8 cellular contexts compared by ENCODE assay signal in the genomic region with DNA sequence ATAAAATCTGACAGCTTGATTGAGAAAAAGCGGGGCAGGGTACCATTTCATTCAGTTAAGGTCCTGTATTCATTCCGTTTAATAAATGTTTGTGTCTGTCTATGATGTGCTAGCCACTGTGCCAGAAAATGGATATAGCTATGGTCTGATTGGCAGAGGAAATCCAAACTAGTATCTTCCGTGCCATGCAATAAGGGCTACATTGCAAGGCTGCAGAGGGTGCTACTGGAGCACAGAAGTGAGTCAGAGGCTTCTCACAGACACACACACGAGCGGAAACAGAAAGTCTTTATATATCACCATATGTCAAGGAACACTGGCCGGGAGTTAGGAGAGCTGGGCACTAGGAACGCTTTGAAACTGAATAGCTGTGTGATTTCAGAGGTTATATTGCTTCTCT. TPM values are rescaled to one million over a fixed set of nuclear protein-coding genes. Genes with fewer than 3 reads are reported as not detected.
DNase-seq lines count a peak whose midpoint lies in the region; ATAC-seq and TF ChIP-seq lines count a peak whose summit lies in the region.
"Not testable (repeated sequence)": the region's sequence is repeated elsewhere in the genome, so short reads cannot be mapped to it uniquely, and the experiment has no call there.

No MANE protein-coding gene starts in this region.

- H3K9me3 Mint-ChIP-seq in activated naive CD4-positive, alpha-beta T cell treated with anti-CD3 and anti-CD28 coated beads, Interleukin-2, amount 50 U/mL, for 72 hours = not testable (repeated sequence)

- in situ Hi-C loops in Caki2 (cut with HindIII; ENCODE audit: low pct_unique_long_range_greater_than_20kb, low sequenced_read_pairs) = not testable (repeated sequence)

- peak overlapping the region; percentile 78 for H3K27ac ChIP-seq in RWPE2 (ENCODE audit: poor library complexity, severe bottlenecking)
- not testable (repeated sequence) for H3K27ac ChIP-seq in muscle layer of duodenum (ENCODE audit: low read length)

- not testable (repeated sequence) for H3K4me1 ChIP-seq in RWPE2 (ENCODE audit: insufficient read depth, poor library complexity, severe bottlenecking); muscle layer of duodenum (ENCODE audit: control insufficient read depth in 1 of 2, insufficient read depth in 2 of 2, low read length in 2 of 2)

- not testable (repeated sequence) for H3K36me3 Mint-ChIP-seq in activated naive CD4-positive, alpha-beta T cell treated with anti-CD3 and anti-CD28 coated beads, Interleukin-2, amount 50 U/mL, for 72 hours

- H3K36me3 ChIP-seq in RWPE2 (ENCODE audit: low read depth) = peaks cover 11% of the 10 kb centered on the region
- H3K36me3 ChIP-seq in muscle layer of duodenum (ENCODE audit: control insufficient read depth in 1 of 2, insufficient read depth in 2 of 2, low read length in 2 of 2) = not testable (repeated sequence)

- H3K4me3 ChIP-seq in RWPE2 (ENCODE audit: severe bottlenecking) = peak overlapping the region; percentile 94
- peak overlapping the region; percentile 73 for H3K4me3 ChIP-seq in fibroblast of villous mesenchyme (ENCODE audit: low read depth, low read length)
- peak overlapping the region; percentile 52 to 73 for H3K4me3 ChIP-seq in muscle layer of duodenum (ENCODE audit: low read depth in 1 of 2, low read length in 2 of 2)

- TF ChIP-seq CTCF in RWPE2 (IDR thresholded peaks at IDR 0.05; ENCODE audit: poor library complexity, severe bottlenecking) = peak; percentile 42
- not testable (repeated sequence) for TF ChIP-seq CTCF in fibroblast of villous mesenchyme (IDR thresholded peaks at IDR 0.05; ENCODE audit: insufficient read depth, low read depth, low read length)

- DNase-seq in Caki2 (ENCODE audit: low read depth) (peak; percentile 58), HT-29 (ENCODE audit: low spot score) (peak; percentile 58), fibroblast of villous mesenchyme (ENCODE audit: low read depth) (peak; percentile 56)
- not testable (repeated sequence) for DNase-seq in RWPE2 (ENCODE audit: low spot score)
- DNase-seq in activated naive CD4-positive, alpha-beta T cell treated with anti-CD3 and anti-CD28 coated beads, Interleukin-2, amount 50 U/mL, for 72 hours (ENCODE audit: low spot score in 2 of 2) = peak; percentile 22 to 59
- DNase-seq in stimulated activated CD8-positive, alpha-beta memory T cell treated with anti-CD3 and anti-CD28 coated beads, Interleukin-7, amount 100 ng/mL, for 1 hour (ENCODE audit: low read depth in 2 of 2) = peak; percentile 6

- ATAC-seq in GM21576 (IDR thresholded peaks at IDR 0.05; ENCODE audit: unreplicated experiment) = peak; percentile 63
- ATAC-seq in RWPE2 (ENCODE audit: low read depth) = peak; percentile 68
- ATAC-seq in activated naive CD4-positive, alpha-beta T cell treated with anti-CD3 and anti-CD28 coated beads, Interleukin-2, amount 50 U/mL, for 72 hours = peak; percentile 71 to 88

- not testable (repeated sequence) for H3K27me3 ChIP-seq in RWPE2 (ENCODE audit: insufficient read depth, poor library complexity, severe bottlenecking); muscle layer of duodenum (ENCODE audit: low read depth, low read length)

- not testable (repeated sequence) for H3K9me3 ChIP-seq in RWPE2 (ENCODE audit: severe bottlenecking); muscle layer of duodenum (ENCODE audit: control insufficient read depth in 1 of 2, low read length in 2 of 2)

- peak overlapping the region; percentile 91 to 97 for H3K27ac Mint-ChIP-seq in activated naive CD4-positive, alpha-beta T cell treated with anti-CD3 and anti-CD28 coated beads, Interleukin-2, amount 50 U/mL, for 72 hours

RNA-seq across cellular contexts. Expression of gene AGAP9, which starts 29.3 kb away (rescaled TPM):
- total RNA-seq in Caki2 (2014; rRNA removed; shearing (Covaris generic); ENCODE audit: low replicate concordance) = 2.6 and 3.4 TPM in 2 replicates
- 6.5 and 7.1 TPM in 2 replicates for total RNA-seq in HT-29 (2014; rRNA removed; shearing (Covaris generic))
- 1 to 10 TPM; 4.4 to 6.1 TPM for total RNA-seq in activated naive CD4-positive, alpha-beta T cell treated with anti-CD3 and anti-CD28 coated beads, Interleukin-2, amount 50 U/mL, for 72 hours
- 4.7 and 5.2 TPM in 2 replicates for total RNA-seq in fibroblast of villous mesenchyme
